18 cellular contexts compared by ENCODE assay signal in the genomic region with DNA sequence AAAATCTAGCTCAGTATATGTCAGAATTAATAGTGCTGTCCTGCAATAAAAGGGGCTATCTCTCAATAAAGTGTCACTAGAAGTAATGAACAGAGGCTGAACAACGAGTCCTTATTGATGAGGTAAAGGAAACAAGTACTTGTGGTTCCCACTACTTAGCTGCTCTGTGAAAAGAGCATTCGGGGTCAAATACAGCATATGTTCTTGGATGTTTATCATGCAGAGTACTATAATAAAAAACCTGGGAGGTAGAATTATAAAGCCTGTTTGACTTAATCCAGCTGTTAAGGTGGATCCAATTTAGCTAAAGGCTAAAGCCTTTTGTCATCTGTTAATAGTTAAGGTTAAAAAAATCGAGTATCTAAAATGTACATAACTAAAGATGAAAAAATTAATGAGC. TPM values are rescaled to one million over a fixed set of nuclear protein-coding genes. Genes with fewer than 3 reads are reported as not detected.
DNase-seq lines count a peak whose midpoint lies in the region; ATAC-seq and TF ChIP-seq lines count a peak whose summit lies in the region.
"Had no signal": no experiment of that assay in that cellular context is flagged by ENCODE, and none has a peak within 500 bp of the region (broad histone marks: within the 10 kb centered on the region; RNA-seq: fewer than 3 reads in every experiment).

No MANE protein-coding gene starts in this region.

- no TSS peak for BruUV-seq in MCF 10A (replicated peaks; lab: Mats Ljungman, UMichigan)

- DNase-seq in natural killer cell (no peak), NCI-H1694 (lab: John Stamatoyannopoulos, UW) (peak; percentile 22), T-helper 17 cell (no peak), H7 (no peak), glomerular visceral epithelial cell (ENCODE audit: extremely low spot score) (no peak), MCF 10A (ENCODE audit: unreplicated experiment) (no peak)
- no peak for DNase-seq in natural killer cell treated with Interleukin-12 subunit alpha and Interleukin-12 subunit beta and Interleukin-15 and Interleukin-18, amount 100 ng/mL, for 72 hours (ENCODE audit: low spot score)
- DNase-seq: DMS79 treated with DMSO at 0.1 percent for 48 hours, GOT3, NCI-H1930, NCI-H2227 treated with DMSO at 0.1 percent for 48 hours, NCI-H510A, OCI-M1, SJCRH30 had no signal

- H3K4me1 Mint-ChIP-seq in natural killer cell (peaks cover 11 to 22% of the 10 kb centered on the region in 2 donors), T-helper 17 cell (no peaks in the 10 kb centered on the region), MCF 10A (ENCODE audit: insufficient read depth, unreplicated experiment) (no peaks in the 10 kb centered on the region)
- H3K4me1 Mint-ChIP-seq in natural killer cell treated with Interleukin-12 subunit alpha and Interleukin-12 subunit beta and Interleukin-15 and Interleukin-18, amount 100 ng/mL, for 72 hours (ENCODE audit: low read depth in 2 of 2) = peaks cover 10% of the 10 kb centered on the region in 2 donors
- H3K4me1 Mint-ChIP-seq: B cell, CD14-positive monocyte had no signal

- TF ChIP-seq CTCF in natural killer cell (IDR thresholded peaks at IDR 0.05) = no peak
- no peak for TF ChIP-seq CTCF in MCF 10A (IDR thresholded peaks at IDR 0.05; ENCODE audit: unreplicated experiment)

- H3K27me3 Mint-ChIP-seq in natural killer cell (ENCODE audit: low read depth in 2 of 2) (no peaks in the 10 kb centered on the region), T-helper 17 cell (no peaks in the 10 kb centered on the region), MCF 10A (ENCODE audit: insufficient read depth, unreplicated experiment) (no peaks in the 10 kb centered on the region)
- no peaks in the 10 kb centered on the region for H3K27me3 Mint-ChIP-seq in natural killer cell treated with Interleukin-12 subunit alpha and Interleukin-12 subunit beta and Interleukin-15 and Interleukin-18, amount 100 ng/mL, for 72 hours
- H3K27me3 Mint-ChIP-seq: B cell, IgD-negative memory B cell had no signal

- H3K4me3 Mint-ChIP-seq in natural killer cell (peak overlapping the region; percentile 5), T-helper 17 cell (no peak overlapping the region), MCF 10A (ENCODE audit: unreplicated experiment) (no peak overlapping the region)
- H3K4me3 Mint-ChIP-seq in natural killer cell treated with Interleukin-12 subunit alpha and Interleukin-12 subunit beta and Interleukin-15 and Interleukin-18, amount 100 ng/mL, for 72 hours = no peak overlapping the region
- H3K4me3 Mint-ChIP-seq: B cell, CD14-positive monocyte, IgD-negative memory B cell had no signal

- H3K9me3 ChIP-seq in T-helper 17 cell (ENCODE audit: control insufficient read depth, low read length, poor library complexity, severe bottlenecking) = no peaks in the 10 kb centered on the region
- H3K9me3 ChIP-seq: SJCRH30 had no signal

- POLR2A ChIA-PET in MCF 10A (lab: Yijun Ruan, JAX) = interaction anchor here (0.6 to 1.4 kb wide), 5 partner anchors 9 to 144 kb away, joined by 3 to 4 read pairs (median 3); no protein-coding TSS in a partner anchor

- H3K36me3 ChIP-seq in H7 (replicated peaks; ENCODE audit: control insufficient read depth, insufficient read depth, low read length) = no peaks in the 10 kb centered on the region; the same call in none of the 2 replicates

- H3K27ac Mint-ChIP-seq in natural killer cell = peak overlapping the region; percentile 57 to 75
- H3K27ac Mint-ChIP-seq in natural killer cell treated with Interleukin-12 subunit alpha and Interleukin-12 subunit beta and Interleukin-15 and Interleukin-18, amount 100 ng/mL, for 72 hours = no peak overlapping the region
- peak overlapping the region; percentile 3 for H3K27ac Mint-ChIP-seq in T-helper 17 cell
- H3K27ac Mint-ChIP-seq in MCF 10A (ENCODE audit: low read depth, unreplicated experiment) = no peak overlapping the region
- H3K27ac Mint-ChIP-seq: B cell, CD14-positive monocyte, IgD-negative memory B cell had no signal

- H3K9me3 Mint-ChIP-seq in natural killer cell = no peaks in the 10 kb centered on the region
- no peaks in the 10 kb centered on the region for H3K9me3 Mint-ChIP-seq in natural killer cell treated with Interleukin-12 subunit alpha and Interleukin-12 subunit beta and Interleukin-15 and Interleukin-18, amount 100 ng/mL, for 72 hours
- H3K9me3 Mint-ChIP-seq in MCF 10A (ENCODE audit: unreplicated experiment) = no peaks in the 10 kb centered on the region
- H3K9me3 Mint-ChIP-seq: IgD-negative memory B cell had no signal

- H3K36me3 Mint-ChIP-seq in natural killer cell (peaks cover 6% of the 10 kb centered on the region), T-helper 17 cell (ENCODE audit: low read depth) (peaks cover 7% of the 10 kb centered on the region), MCF 10A (ENCODE audit: insufficient read depth, unreplicated experiment) (peaks cover 30% of the 10 kb centered on the region)
- peaks cover 19% of the 10 kb centered on the region for H3K36me3 Mint-ChIP-seq in natural killer cell treated with Interleukin-12 subunit alpha and Interleukin-12 subunit beta and Interleukin-15 and Interleukin-18, amount 100 ng/mL, for 72 hours

- ATAC-seq in natural killer cell (no peak), T-helper 17 cell (no peak), GM21576 (IDR thresholded peaks at IDR 0.05; ENCODE audit: unreplicated experiment) (no peak)
- ATAC-seq in natural killer cell treated with Interleukin-12 subunit alpha and Interleukin-12 subunit beta and Interleukin-15 and Interleukin-18, amount 100 ng/mL, for 72 hours = no peak

- intact Hi-C loops in natural killer cell (cut with micrococcal nuclease) (no loop called here), MCF 10A (cut with micrococcal nuclease) (no loop called here)

- H3K27me3 ChIP-seq in H7 (ENCODE audit: control insufficient read depth, insufficient read depth, low read length) = no peaks in the 10 kb centered on the region
- H3K27me3 ChIP-seq: SJCRH30 had no signal

- H3K4me3 ChIP-seq in H7 (ENCODE audit: insufficient read depth, low read depth, low read length) = no peak overlapping the region
- H3K4me3 ChIP-seq: SJCRH30 had no signal

- CTCF ChIA-PET in MCF 10A (lab: Yijun Ruan, JAX) = interaction anchor here (0.6 to 0.7 kb wide), 2 partner anchors 84 to 121 kb away, joined by 3 to 4 read pairs; no protein-coding TSS in a partner anchor

RNA-seq across cellular contexts. Expression of gene SLC35F5, which starts 32.4 kb away (rescaled TPM):
- total RNA-seq in natural killer cell (10 to 100 TPM; 42.0 to 48.9 (median 42.3) TPM), T-helper 17 cell (10 to 100 TPM; 19.5 to 28.1 TPM), MCF 10A (2022) (52.7 and 64.9 TPM in 2 replicates)
- 10 to 100 TPM; 27.3 to 39.7 TPM for total RNA-seq in natural killer cell treated with Interleukin-12 subunit alpha and Interleukin-12 subunit beta and Interleukin-15 and Interleukin-18, amount 100 ng/mL, for 72 hours
- total RNA-seq in H7 (2014; rRNA removed; shearing (Covaris generic)) = 25.8 and 37.3 TPM in 2 replicates

Comparison
In these comparisons a context has a peak if more than half of its experiments do, and no peak if none do; other contexts are left out.
1. H3K27ac Mint-ChIP-seq: peak in natural killer cell (2 of 2) and T-helper 17 cell (single experiment); none in natural killer cell treated with Interleukin-12 subunit alpha and Interleukin-12 subunit beta and Interleukin-15 and Interleukin-18, amount 100 ng/mL, for 72 hours (0 of 2) and MCF 10A (single experiment).